ENCODE assay signal across 1 cellular context in the genomic region with DNA sequence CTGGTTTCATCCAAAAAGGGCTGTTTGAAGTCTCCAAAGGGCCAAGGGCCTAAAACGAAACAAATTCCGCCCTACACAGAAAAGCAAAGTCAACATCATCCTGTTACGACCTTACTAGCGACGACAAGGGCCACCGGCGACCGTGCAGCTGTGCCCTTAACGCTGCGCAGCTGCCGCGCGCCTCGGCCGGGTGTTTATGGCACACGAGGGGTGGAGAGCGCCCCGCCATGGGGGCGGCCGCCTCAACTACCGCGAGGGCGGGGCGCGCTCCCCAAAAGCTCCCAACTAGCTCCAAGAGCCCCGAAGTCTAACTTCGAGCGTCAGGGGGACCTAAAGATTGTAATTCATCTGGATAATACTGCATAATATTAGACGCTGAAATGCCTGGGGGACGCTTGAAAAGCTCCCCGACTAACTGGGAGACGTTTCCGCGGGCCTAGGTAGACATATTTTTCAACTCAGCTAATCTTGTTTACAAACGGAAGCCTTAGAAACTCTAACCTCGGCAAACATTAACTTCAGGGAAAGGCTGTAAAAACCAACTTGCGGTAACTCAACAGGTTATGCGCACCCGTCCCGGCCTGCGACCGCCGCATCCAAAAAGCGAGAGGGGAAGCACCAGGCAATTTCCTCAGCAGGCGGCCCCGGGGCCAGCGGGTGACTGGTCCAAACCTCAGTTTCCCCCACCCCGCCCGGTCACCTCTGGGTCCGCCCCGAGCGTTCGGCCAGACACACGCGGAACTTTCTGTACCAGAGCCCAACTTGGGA.
TF ChIP-seq lines count a peak whose summit lies in the region.

No MANE protein-coding gene starts in this region.

TF ChIP-seq in H1, 55 proteins besides CTCF, POLR2A, EP300 and RAD21:
- TF ChIP-seq KDM4A (IDR thresholded peaks at IDR 0.05; ENCODE audit: low read depth, low read length, severe bottlenecking): peak; percentile 9
- no peak for TF ChIP-seq RNF2 (IDR thresholded peaks at IDR 0.05; ENCODE audit: borderline replicate concordance, low read depth, low read length, missing control alignments, poor library complexity, severe bottlenecking)
- TF ChIP-seq GTF2F1 (IDR thresholded peaks at IDR 0.05; ENCODE audit: borderline replicate concordance, low read depth, low read length): no peak
- TF ChIP-seq TCF12 (IDR thresholded peaks at IDR 0.05; ENCODE audit: low read depth, low read length): no peak
- TF ChIP-seq TEAD4 (IDR thresholded peaks at IDR 0.05; ENCODE audit: low read depth, low read length): no peak
- peak; percentile 67 for TF ChIP-seq TAF1 (IDR thresholded peaks at IDR 0.05; ENCODE audit: low read depth, low read length)
- TF ChIP-seq SP2 (IDR thresholded peaks at IDR 0.05; ENCODE audit: low read length): no peak
- TF ChIP-seq NANOG (IDR thresholded peaks at IDR 0.05; ENCODE audit: insufficient read depth, low read depth, low read length, poor library complexity, severe bottlenecking): no peak
- TF ChIP-seq BACH1 (IDR thresholded peaks at IDR 0.05; ENCODE audit: low read length): peak; percentile 27; the same call in 1 of the 2 replicates
- peak in 1 of 2 experiments; percentile 69; a peak in 1 of 4 replicates for TF ChIP-seq SIN3A (conservative IDR thresholded peaks at IDR 0.05 in 1 of 2, IDR thresholded peaks at IDR 0.05 in 1 of 2; ENCODE audit: low read depth in 1 of 2, low read length in 2 of 2)
- TF ChIP-seq BCL11A (IDR thresholded peaks at IDR 0.05; ENCODE audit: low read depth in 2 of 2, low read length in 2 of 2): no peak
- TF ChIP-seq BRCA1 (IDR thresholded peaks at IDR 0.05; ENCODE audit: low read depth, low read length): no peak
- TF ChIP-seq SRF (IDR thresholded peaks at IDR 0.05; ENCODE audit: low read depth, low read length): no peak
- TF ChIP-seq CHD2 (IDR thresholded peaks at IDR 0.05; ENCODE audit: low read length): no peak
- TF ChIP-seq, protein P1, sequence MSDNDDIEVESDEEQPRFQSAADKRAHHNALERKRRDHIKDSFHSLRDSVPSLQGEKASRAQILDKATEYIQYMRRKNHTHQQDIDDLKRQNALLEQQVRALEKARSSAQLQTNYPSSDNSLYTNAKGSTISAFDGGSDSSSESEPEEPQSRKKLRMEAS (IDR thresholded peaks at IDR 0.05): peak; percentile 72
- TF ChIP-seq YY1 (IDR thresholded peaks at IDR 0.05; ENCODE audit: low read depth, low read length): peak; percentile 65; the same call in 1 of the 2 replicates
- no peak for TF ChIP-seq CTBP2 (IDR thresholded peaks at IDR 0.05; ENCODE audit: borderline replicate concordance, insufficient read depth, insufficient read length, low read length)
